In genomic region chr9:98341157-98342102, GRCh38 we compare ENCODE assay signal across 1 cellular context.
TF ChIP-seq lines count a peak whose summit lies in the region.

No MANE protein-coding gene starts in this region.

TF ChIP-seq in K562, 482 proteins besides CTCF, POLR2A, EP300 and RAD21 (continued from another document):
- TF ChIP-seq TBL1XR1 (IDR thresholded peaks at IDR 0.05; ENCODE audit: low read length in 2 of 2): peak in 1 of 2 experiments; percentile 78; a peak in 2 of 4 replicates
- peak; percentile 25; the same call in 1 of the 2 replicates for TF ChIP-seq RBFOX2 (IDR thresholded peaks at IDR 0.05; ENCODE audit: low read depth, low read length)
- TF ChIP-seq NRF1 (conservative IDR thresholded peaks at IDR 0.05 in 1 of 2, IDR thresholded peaks at IDR 0.05 in 1 of 2): peak in 1 of 2 experiments; percentile 6; a peak in 1 of 4 replicates
- TF ChIP-seq ZNF311 (CRISPR knock-in tag; IDR thresholded peaks at IDR 0.05): 0 out of 2 replicates have a peak, but pooled peaks have one; percentile 11
- TF ChIP-seq NR2C1 (IDR thresholded peaks at IDR 0.05): peak; percentile 49
- TF ChIP-seq NR2C1 (tag; IDR thresholded peaks at IDR 0.05): peak; percentile 64; the same call in 1 of the 2 replicates
- no peak for TF ChIP-seq MED1 (CRISPR knock-in tag; IDR thresholded peaks at IDR 0.05; ENCODE audit: borderline replicate concordance)
- TF ChIP-seq MTA1 (IDR thresholded peaks at IDR 0.05; ENCODE audit: borderline replicate concordance): peak; percentile 84; the same call in 1 of the 2 replicates
- TF ChIP-seq MCM7 (IDR thresholded peaks at IDR 0.05): no peak
- peak; percentile 12 to 71; a peak in 1 of 4 replicates for TF ChIP-seq UBTF (IDR thresholded peaks at IDR 0.05; ENCODE audit: borderline replicate concordance in 1 of 2, low read depth in 2 of 2, low read length in 2 of 2)
- TF ChIP-seq MEF2A (IDR thresholded peaks at IDR 0.05; ENCODE audit: control insufficient read depth, low read depth, low read length): no peak
- TF ChIP-seq FOXM1 (IDR thresholded peaks at IDR 0.05; ENCODE audit: low read depth): peak; percentile 59
- no peak for TF ChIP-seq FOXM1 (CRISPR knock-in tag; IDR thresholded peaks at IDR 0.05; ENCODE audit: low read depth)
- TF ChIP-seq RNF2 (IDR thresholded peaks at IDR 0.05): peak; percentile 62; the same call in 1 of the 2 replicates
- peak in 1 of 2 experiments; percentile 24; a peak in 1 of 4 replicates for TF ChIP-seq MAZ (CRISPR knock-in tag; conservative IDR thresholded peaks at IDR 0.05 in 1 of 2, IDR thresholded peaks at IDR 0.05 in 1 of 2)
